ENCODE assay signal across 9 cellular contexts in genomic region chr14:90757452-90757851, GRCh38.
DNase-seq lines count a peak whose midpoint lies in the region; ATAC-seq and TF ChIP-seq lines count a peak whose summit lies in the region.
"Had no signal": no experiment of that assay in that cellular context is flagged by ENCODE, and none has a peak within 500 bp of the region (broad histone marks: within the 10 kb centered on the region; RNA-seq: fewer than 3 reads in every experiment).

No MANE protein-coding gene starts in this region.

- H3K4me3 Mint-ChIP-seq in nephron progenitor cell: peak overlapping the region; percentile 69

- H3K27me3 Mint-ChIP-seq in nephron progenitor cell (ENCODE audit: low read depth, poor library complexity): peaks cover 25% of the 10 kb centered on the region

- H3K9me3 Mint-ChIP-seq in nephron progenitor cell: peaks cover 6% of the 10 kb centered on the region

- no peaks in the 10 kb centered on the region for H3K27me3 ChIP-seq in BLaER1

- H3K9me3 ChIP-seq in BLaER1: peaks cover 6% of the 10 kb centered on the region

- CTCF ChIA-PET in RWPE1 (lab: Yijun Ruan, JAX): interaction anchor here (1.2 kb wide), 1 partner anchor 416 kb away, joined by 3 read pairs; no protein-coding TSS in a partner anchor

- no peak overlapping the region for H3K9ac ChIP-seq in BLaER1

- TF ChIP-seq CTCF in choroid plexus epithelial cell (conservative IDR thresholded peaks at IDR 0.05; ENCODE audit: low read depth, low read length) (no peak), nephron progenitor cell (IDR thresholded peaks at IDR 0.05) (no peak), RWPE1 (conservative IDR thresholded peaks at IDR 0.05; ENCODE audit: low read depth) (no peak)

- H3K27ac Mint-ChIP-seq in nephron progenitor cell: no peak overlapping the region

- peak; percentile 26 for DNase-seq in choroid plexus epithelial cell (ENCODE audit: low read depth)
- DNase-seq in nephron progenitor cell: no peak
- DNase-seq in RWPE1 (ENCODE audit: low spot score): no peak
- no peak for DNase-seq in foreskin melanocyte
- DNase-seq: GF-D8 had no signal

- H4K20me1 ChIP-seq in BLaER1: no peaks in the 10 kb centered on the region

- H3K4me2 ChIP-seq in BLaER1: peak overlapping the region; percentile 82

- peaks cover 8% of the 10 kb centered on the region for H3K4me1 Mint-ChIP-seq in nephron progenitor cell

- TF ChIP-seq RAD21 in Ishikawa (IDR thresholded peaks at IDR 0.05; ENCODE audit: low read depth): no peak

- ATAC-seq in HG02678 (IDR thresholded peaks at IDR 0.05; ENCODE audit: unreplicated experiment): no peak
- ATAC-seq in activated CD4-positive, CD25-positive, alpha-beta regulatory T cell treated with anti-CD3 and anti-CD28 coated beads, Interleukin-2, amount 50 U/mL, for 24 hours: no peak

- H3K36me3 Mint-ChIP-seq in nephron progenitor cell (ENCODE audit: low read depth): peaks cover 1% of the 10 kb centered on the region

- TF ChIP-seq EP300 in Ishikawa (IDR thresholded peaks at IDR 0.05; ENCODE audit: borderline replicate concordance): no peak

- H3K4me1 ChIP-seq in BLaER1: peaks cover 37% of the 10 kb centered on the region

- no peak overlapping the region for H3K4me3 ChIP-seq in BLaER1
- H3K4me3 ChIP-seq in choroid plexus epithelial cell (ENCODE audit: low read depth, low read length): no peak overlapping the region

- POLR2A ChIA-PET in RWPE1 (lab: Yijun Ruan, JAX; ENCODE audit: low non-redundant PET): no interaction called here

- H3K27ac ChIP-seq in BLaER1 (no peak overlapping the region), RWPE1 (no peak overlapping the region)

- 0 out of 2 replicates have a peak, but pooled peaks cover under 1% of the 10 kb centered on the region for H3K36me3 ChIP-seq in BLaER1

TF ChIP-seq in Ishikawa, 13 proteins besides CTCF, POLR2A, EP300 and RAD21:
- peak; percentile 53; the same call in 1 of the 2 replicates for TF ChIP-seq USF1 (IDR thresholded peaks at IDR 0.05)
- TF ChIP-seq TAF1 (IDR thresholded peaks at IDR 0.05; ENCODE audit: low read depth): no peak
